ENCODE assay signal across 20 cellular contexts in the genomic region with DNA sequence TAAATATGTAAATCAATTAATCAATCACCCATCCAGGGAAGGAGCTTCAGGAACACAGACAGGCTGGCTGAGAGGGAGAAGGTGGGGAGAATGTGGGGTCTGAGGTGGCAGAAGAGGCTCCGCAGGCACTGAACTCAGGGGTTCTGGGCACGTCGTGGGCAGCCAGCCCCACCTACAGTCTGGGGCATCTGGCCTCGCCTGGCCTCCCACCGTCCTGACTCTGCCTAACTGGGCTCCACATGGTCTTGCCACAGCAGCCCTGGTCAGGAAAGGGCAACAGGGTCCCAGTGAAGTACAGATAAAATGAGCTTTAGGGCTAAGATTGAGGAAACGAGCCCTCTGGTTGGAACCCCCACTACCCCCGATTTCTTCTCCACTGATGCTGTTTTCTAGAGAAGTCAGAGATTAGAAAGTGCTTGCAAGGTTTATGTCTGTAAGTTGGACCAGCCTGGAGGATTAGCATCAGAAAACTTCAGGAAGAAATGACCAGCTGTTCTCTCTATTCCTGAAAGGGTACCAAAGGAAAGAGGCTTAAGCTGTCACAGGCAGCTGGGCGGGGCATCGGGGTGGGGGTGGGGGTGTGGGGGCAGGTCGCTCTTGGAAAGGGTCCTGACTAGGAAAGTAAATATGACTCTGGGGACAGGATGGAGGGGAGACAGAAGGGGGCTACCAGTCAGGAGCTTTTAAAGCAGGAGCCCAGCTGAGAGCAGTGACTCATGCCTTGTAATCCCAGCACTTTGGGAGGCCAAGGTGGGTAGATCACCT.
"Had no signal": no experiment of that assay in that cellular context is flagged by ENCODE, and none has a peak within 500 bp of the region (broad histone marks: within the 10 kb centered on the region; RNA-seq: fewer than 3 reads in every experiment).

No MANE protein-coding gene starts in this region.

- DNase-seq: activated CD4-positive, alpha-beta T cell treated with anti-CD3 and anti-CD28 coated beads, Interleukin-2, amount 10 ng/mL, durations not matched to agents 24 days and 14 days; activated CD4-positive, CD25-positive, alpha-beta regulatory T cell; activated CD8-positive, alpha-beta memory T cell treated with anti-CD3 and anti-CD28 coated beads, Interleukin-2, amount 50 U/mL, for 4 hours; activated CD8-positive, alpha-beta T cell treated with anti-CD3 and anti-CD28 coated beads, Interleukin-2, amount 10 ng/mL, durations not matched to agents 7 days and 5 days; activated effector memory CD4-positive, alpha-beta T cell treated with Interleukin-2 at 50 U/mL for 16 hours; activated T-cell treated with anti-CD3 and anti-CD28 coated beads, Interleukin-2, amount 50 U/mL, for 48 hours; cerebellar nuclear complex; effector CD4-positive, alpha-beta T cell; heart right ventricle; left ventricle myocardium superior; naive thymus-derived CD4-positive, alpha-beta T cell; pancreas; right lobe of liver; stimulated activated CD4-positive, alpha-beta T cell treated with anti-CD3 and anti-CD28 coated beads, Interleukin-4, amount 100 ng/mL, for 24 hours; T-cell; T-helper 9 cell; testis had no signal

- H3K36me3 Mint-ChIP-seq: activated naive CD4-positive, alpha-beta T cell treated with anti-CD3 and anti-CD28 coated beads, Interleukin-2, amount 50 U/mL, for 24 hours; naive thymus-derived CD4-positive, alpha-beta T cell; stimulated activated effector memory CD8-positive, alpha-beta T cell treated with anti-CD3 and anti-CD28 coated beads, Interleukin-12 subunit alpha, Interleukin-12 subunit beta, amount 100 ng/mL, for 72 hours; T-cell had no signal

- H3K4me1 Mint-ChIP-seq: activated CD4-positive, alpha-beta T cell treated with anti-CD3 and anti-CD28 coated beads, Interleukin-2, amount 10 ng/mL, durations not matched to agents 24 days and 14 days; activated naive CD4-positive, alpha-beta T cell treated with anti-CD3 and anti-CD28 coated beads, Interleukin-2, amount 50 U/mL, for 24 hours; memory B cell; naive thymus-derived CD4-positive, alpha-beta T cell; stimulated activated effector memory CD8-positive, alpha-beta T cell treated with anti-CD3 and anti-CD28 coated beads, Interleukin-12 subunit alpha, Interleukin-12 subunit beta, amount 100 ng/mL, for 72 hours; T-cell had no signal

- H3K9me3 Mint-ChIP-seq: activated CD4-positive, alpha-beta T cell treated with anti-CD3 and anti-CD28 coated beads, Interleukin-2, amount 10 ng/mL, durations not matched to agents 24 days and 14 days; activated naive CD4-positive, alpha-beta T cell treated with anti-CD3 and anti-CD28 coated beads, Interleukin-2, amount 50 U/mL, for 24 hours; memory B cell; stimulated activated effector memory CD8-positive, alpha-beta T cell treated with anti-CD3 and anti-CD28 coated beads, Interleukin-12 subunit alpha, Interleukin-12 subunit beta, amount 100 ng/mL, for 72 hours; T-cell had no signal

- H3K27ac Mint-ChIP-seq: activated CD4-positive, alpha-beta T cell treated with anti-CD3 and anti-CD28 coated beads, Interleukin-2, amount 10 ng/mL, durations not matched to agents 24 days and 14 days; activated CD8-positive, alpha-beta T cell treated with anti-CD3 and anti-CD28 coated beads, Interleukin-2, amount 10 ng/mL, durations not matched to agents 7 days and 5 days; activated naive CD4-positive, alpha-beta T cell treated with anti-CD3 and anti-CD28 coated beads, Interleukin-2, amount 50 U/mL, for 24 hours; memory B cell; naive thymus-derived CD4-positive, alpha-beta T cell; stimulated activated effector memory CD8-positive, alpha-beta T cell treated with anti-CD3 and anti-CD28 coated beads, Interleukin-12 subunit alpha, Interleukin-12 subunit beta, amount 100 ng/mL, for 72 hours; T-cell had no signal

- H3K4me3 Mint-ChIP-seq: activated CD4-positive, alpha-beta T cell treated with anti-CD3 and anti-CD28 coated beads, Interleukin-2, amount 10 ng/mL, durations not matched to agents 24 days and 14 days; activated CD8-positive, alpha-beta T cell treated with anti-CD3 and anti-CD28 coated beads, Interleukin-2, amount 10 ng/mL, durations not matched to agents 7 days and 5 days; activated naive CD4-positive, alpha-beta T cell treated with anti-CD3 and anti-CD28 coated beads, Interleukin-2, amount 50 U/mL, for 24 hours; memory B cell; naive thymus-derived CD4-positive, alpha-beta T cell; stimulated activated effector memory CD8-positive, alpha-beta T cell treated with anti-CD3 and anti-CD28 coated beads, Interleukin-12 subunit alpha, Interleukin-12 subunit beta, amount 100 ng/mL, for 72 hours; T-cell had no signal
